ENCODE assay signal across 1 cellular context in genomic region chr7:131231381-131232220, GRCh38.
TF ChIP-seq lines count a peak whose summit lies in the region.

No MANE protein-coding gene starts in this region.

TF ChIP-seq in GM12878, 131 proteins besides CTCF, POLR2A, EP300 and RAD21 (continued from another document and continues in another):
- TF ChIP-seq, protein P1, sequence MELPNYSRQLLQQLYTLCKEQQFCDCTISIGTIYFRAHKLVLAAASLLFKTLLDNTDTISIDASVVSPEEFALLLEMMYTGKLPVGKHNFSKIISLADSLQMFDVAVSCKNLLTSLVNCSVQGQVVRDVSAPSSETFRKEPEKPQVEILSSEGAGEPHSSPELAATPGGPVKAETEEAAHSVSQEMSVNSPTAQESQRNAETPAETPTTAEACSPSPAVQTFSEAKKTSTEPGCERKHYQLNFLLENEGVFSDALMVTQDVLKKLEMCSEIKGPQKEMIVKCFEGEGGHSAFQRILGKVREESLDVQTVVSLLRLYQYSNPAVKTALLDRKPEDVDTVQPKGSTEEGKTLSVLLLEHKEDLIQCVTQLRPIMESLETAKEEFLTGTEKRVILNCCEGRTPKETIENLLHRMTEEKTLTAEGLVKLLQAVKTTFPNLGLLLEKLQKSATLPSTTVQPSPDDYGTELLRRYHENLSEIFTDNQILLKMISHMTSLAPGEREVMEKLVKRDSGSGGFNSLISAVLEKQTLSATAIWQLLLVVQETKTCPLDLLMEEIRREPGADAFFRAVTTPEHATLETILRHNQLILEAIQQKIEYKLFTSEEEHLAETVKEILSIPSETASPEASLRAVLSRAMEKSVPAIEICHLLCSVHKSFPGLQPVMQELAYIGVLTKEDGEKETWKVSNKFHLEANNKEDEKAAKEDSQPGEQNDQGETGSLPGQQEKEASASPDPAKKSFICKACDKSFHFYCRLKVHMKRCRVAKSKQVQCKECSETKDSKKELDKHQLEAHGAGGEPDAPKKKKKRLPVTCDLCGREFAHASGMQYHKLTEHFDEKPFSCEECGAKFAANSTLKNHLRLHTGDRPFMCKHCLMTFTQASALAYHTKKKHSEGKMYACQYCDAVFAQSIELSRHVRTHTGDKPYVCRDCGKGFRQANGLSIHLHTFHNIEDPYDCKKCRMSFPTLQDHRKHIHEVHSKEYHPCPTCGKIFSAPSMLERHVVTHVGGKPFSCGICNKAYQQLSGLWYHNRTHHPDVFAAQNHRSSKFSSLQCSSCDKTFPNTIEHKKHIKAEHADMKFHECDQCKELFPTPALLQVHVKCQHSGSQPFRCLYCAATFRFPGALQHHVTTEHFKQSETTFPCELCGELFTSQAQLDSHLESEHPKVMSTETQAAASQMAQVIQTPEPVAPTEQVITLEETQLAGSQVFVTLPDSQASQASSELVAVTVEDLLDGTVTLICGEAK (IDR thresholded peaks at IDR 0.05; ENCODE audit: borderline replicate concordance), result peak; percentile 53; the same call in 1 of the 2 replicates
- TF ChIP-seq NRF1 (conservative IDR thresholded peaks at IDR 0.05; ENCODE audit: low read depth, low read length), result no peak
- peak; percentile 85; the same call in 1 of the 2 replicates for TF ChIP-seq ZBED1 (IDR thresholded peaks at IDR 0.05; ENCODE audit: borderline replicate concordance)
- TF ChIP-seq ATF2 (IDR thresholded peaks at IDR 0.05; ENCODE audit: low read length), result peak; percentile 72; the same call in 1 of the 2 replicates
- TF ChIP-seq, protein P2, sequence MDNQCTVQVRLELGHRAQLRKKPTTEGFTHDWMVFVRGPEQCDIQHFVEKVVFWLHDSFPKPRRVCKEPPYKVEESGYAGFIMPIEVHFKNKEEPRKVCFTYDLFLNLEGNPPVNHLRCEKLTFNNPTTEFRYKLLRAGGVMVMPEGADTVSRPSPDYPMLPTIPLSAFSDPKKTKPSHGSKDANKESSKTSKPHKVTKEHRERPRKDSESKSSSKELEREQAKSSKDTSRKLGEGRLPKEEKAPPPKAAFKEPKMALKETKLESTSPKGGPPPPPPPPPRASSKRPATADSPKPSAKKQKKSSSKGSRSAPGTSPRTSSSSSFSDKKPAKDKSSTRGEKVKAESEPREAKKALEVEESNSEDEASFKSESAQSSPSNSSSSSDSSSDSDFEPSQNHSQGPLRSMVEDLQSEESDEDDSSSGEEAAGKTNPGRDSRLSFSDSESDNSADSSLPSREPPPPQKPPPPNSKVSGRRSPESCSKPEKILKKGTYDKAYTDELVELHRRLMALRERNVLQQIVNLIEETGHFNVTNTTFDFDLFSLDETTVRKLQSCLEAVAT (IDR thresholded peaks at IDR 0.05), result 0 out of 2 replicates have a peak, but pooled peaks have one; percentile 68
- no peak for TF ChIP-seq SIN3A (IDR thresholded peaks at IDR 0.05; ENCODE audit: low read depth, low read length)
- TF ChIP-seq PKNOX1 (IDR thresholded peaks at IDR 0.05), result peak; percentile 88
- TF ChIP-seq ZNF217 (IDR thresholded peaks at IDR 0.05), result no peak
- TF ChIP-seq NFYA (IDR thresholded peaks at IDR 0.05; ENCODE audit: borderline replicate concordance, low read depth, low read length), result no peak
- TF ChIP-seq SUPT20H (IDR thresholded peaks at IDR 0.05; ENCODE audit: borderline replicate concordance, control insufficient read depth, low read depth, low read length), result no peak
- no peak for TF ChIP-seq KDM1A (IDR thresholded peaks at IDR 0.05; ENCODE audit: borderline replicate concordance)
- TF ChIP-seq FOXK2 (IDR thresholded peaks at IDR 0.05), result no peak; the same call in 1 of the 2 replicates
- no peak for TF ChIP-seq KAT2A (conservative IDR thresholded peaks at IDR 0.05; ENCODE audit: control insufficient read depth, low read depth, low read length)
- TF ChIP-seq IRF4 (IDR thresholded peaks at IDR 0.05; ENCODE audit: low read depth, low read length), result peak; percentile 24; the same call in 1 of the 2 replicates
- TF ChIP-seq ZBTB33 (IDR thresholded peaks at IDR 0.05), result no peak
- no peak for TF ChIP-seq MTA3 (IDR thresholded peaks at IDR 0.05; ENCODE audit: borderline replicate concordance, low read length)
- TF ChIP-seq GATAD2B (conservative IDR thresholded peaks at IDR 0.05; ENCODE audit: low read depth), result no peak
- TF ChIP-seq BRCA1 (IDR thresholded peaks at IDR 0.05; ENCODE audit: low read depth, low read length), result no peak
- TF ChIP-seq TBL1XR1 (IDR thresholded peaks at IDR 0.05; ENCODE audit: low read depth, low read length), result peak; percentile 84
- no peak for TF ChIP-seq YBX1 (IDR thresholded peaks at IDR 0.05)
- TF ChIP-seq, protein P3, sequence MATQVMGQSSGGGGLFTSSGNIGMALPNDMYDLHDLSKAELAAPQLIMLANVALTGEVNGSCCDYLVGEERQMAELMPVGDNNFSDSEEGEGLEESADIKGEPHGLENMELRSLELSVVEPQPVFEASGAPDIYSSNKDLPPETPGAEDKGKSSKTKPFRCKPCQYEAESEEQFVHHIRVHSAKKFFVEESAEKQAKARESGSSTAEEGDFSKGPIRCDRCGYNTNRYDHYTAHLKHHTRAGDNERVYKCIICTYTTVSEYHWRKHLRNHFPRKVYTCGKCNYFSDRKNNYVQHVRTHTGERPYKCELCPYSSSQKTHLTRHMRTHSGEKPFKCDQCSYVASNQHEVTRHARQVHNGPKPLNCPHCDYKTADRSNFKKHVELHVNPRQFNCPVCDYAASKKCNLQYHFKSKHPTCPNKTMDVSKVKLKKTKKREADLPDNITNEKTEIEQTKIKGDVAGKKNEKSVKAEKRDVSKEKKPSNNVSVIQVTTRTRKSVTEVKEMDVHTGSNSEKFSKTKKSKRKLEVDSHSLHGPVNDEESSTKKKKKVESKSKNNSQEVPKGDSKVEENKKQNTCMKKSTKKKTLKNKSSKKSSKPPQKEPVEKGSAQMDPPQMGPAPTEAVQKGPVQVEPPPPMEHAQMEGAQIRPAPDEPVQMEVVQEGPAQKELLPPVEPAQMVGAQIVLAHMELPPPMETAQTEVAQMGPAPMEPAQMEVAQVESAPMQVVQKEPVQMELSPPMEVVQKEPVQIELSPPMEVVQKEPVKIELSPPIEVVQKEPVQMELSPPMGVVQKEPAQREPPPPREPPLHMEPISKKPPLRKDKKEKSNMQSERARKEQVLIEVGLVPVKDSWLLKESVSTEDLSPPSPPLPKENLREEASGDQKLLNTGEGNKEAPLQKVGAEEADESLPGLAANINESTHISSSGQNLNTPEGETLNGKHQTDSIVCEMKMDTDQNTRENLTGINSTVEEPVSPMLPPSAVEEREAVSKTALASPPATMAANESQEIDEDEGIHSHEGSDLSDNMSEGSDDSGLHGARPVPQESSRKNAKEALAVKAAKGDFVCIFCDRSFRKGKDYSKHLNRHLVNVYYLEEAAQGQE (IDR thresholded peaks at IDR 0.05; ENCODE audit: low read depth, low read length), result no peak
- TF ChIP-seq BCL3 (IDR thresholded peaks at IDR 0.05; ENCODE audit: borderline replicate concordance, insufficient read depth, low read depth, low read length, poor library complexity, severe bottlenecking), result no peak
- TF ChIP-seq STAT1 (conservative IDR thresholded peaks at IDR 0.05), result no peak
- 0 out of 2 replicates have a peak, but pooled peaks have one; percentile 53 for TF ChIP-seq YY1 (IDR thresholded peaks at IDR 0.05; ENCODE audit: low read depth, low read length)
- no peak for TF ChIP-seq MYB (IDR thresholded peaks at IDR 0.05; ENCODE audit: borderline replicate concordance, low read depth, low read length)
- TF ChIP-seq, protein P4, sequence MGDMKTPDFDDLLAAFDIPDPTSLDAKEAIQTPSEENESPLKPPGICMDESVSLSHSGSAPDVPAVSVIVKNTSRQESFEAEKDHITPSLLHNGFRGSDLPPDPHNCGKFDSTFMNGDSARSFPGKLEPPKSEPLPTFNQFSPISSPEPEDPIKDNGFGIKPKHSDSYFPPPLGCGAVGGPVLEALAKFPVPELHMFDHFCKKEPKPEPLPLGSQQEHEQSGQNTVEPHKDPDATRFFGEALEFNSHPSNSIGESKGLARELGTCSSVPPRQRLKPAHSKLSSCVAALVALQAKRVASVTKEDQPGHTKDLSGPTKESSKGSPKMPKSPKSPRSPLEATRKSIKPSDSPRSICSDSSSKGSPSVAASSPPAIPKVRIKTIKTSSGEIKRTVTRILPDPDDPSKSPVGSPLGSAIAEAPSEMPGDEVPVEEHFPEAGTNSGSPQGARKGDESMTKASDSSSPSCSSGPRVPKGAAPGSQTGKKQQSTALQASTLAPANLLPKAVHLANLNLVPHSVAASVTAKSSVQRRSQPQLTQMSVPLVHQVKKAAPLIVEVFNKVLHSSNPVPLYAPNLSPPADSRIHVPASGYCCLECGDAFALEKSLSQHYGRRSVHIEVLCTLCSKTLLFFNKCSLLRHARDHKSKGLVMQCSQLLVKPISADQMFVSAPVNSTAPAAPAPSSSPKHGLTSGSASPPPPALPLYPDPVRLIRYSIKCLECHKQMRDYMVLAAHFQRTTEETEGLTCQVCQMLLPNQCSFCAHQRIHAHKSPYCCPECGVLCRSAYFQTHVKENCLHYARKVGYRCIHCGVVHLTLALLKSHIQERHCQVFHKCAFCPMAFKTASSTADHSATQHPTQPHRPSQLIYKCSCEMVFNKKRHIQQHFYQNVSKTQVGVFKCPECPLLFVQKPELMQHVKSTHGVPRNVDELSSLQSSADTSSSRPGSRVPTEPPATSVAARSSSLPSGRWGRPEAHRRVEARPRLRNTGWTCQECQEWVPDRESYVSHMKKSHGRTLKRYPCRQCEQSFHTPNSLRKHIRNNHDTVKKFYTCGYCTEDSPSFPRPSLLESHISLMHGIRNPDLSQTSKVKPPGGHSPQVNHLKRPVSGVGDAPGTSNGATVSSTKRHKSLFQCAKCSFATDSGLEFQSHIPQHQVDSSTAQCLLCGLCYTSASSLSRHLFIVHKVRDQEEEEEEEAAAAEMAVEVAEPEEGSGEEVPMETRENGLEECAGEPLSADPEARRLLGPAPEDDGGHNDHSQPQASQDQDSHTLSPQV (IDR thresholded peaks at IDR 0.05), result no peak
- no peak for TF ChIP-seq ZSCAN29 (IDR thresholded peaks at IDR 0.05)
- TF ChIP-seq TARDBP (IDR thresholded peaks at IDR 0.05; ENCODE audit: borderline replicate concordance), result no peak
- no peak for TF ChIP-seq BMI1 (IDR thresholded peaks at IDR 0.05; ENCODE audit: borderline replicate concordance)
- TF ChIP-seq NFXL1 (IDR thresholded peaks at IDR 0.05; ENCODE audit: borderline replicate concordance), result no peak
- TF ChIP-seq CBFB (IDR thresholded peaks at IDR 0.05; ENCODE audit: low read depth), result peak; percentile 52; the same call in 1 of the 2 replicates
- peak; percentile 48 for TF ChIP-seq SP1 (IDR thresholded peaks at IDR 0.05; ENCODE audit: low read depth, low read length)
- peak; percentile 64; the same call in 1 of the 2 replicates for TF ChIP-seq CREB1 (IDR thresholded peaks at IDR 0.05; ENCODE audit: low read depth)
- no peak for TF ChIP-seq MYC (IDR thresholded peaks at IDR 0.05; ENCODE audit: insufficient read depth, insufficient read length, insufficient replicate concordance, low read length, severe bottlenecking)
- no peak for TF ChIP-seq MXI1 (IDR thresholded peaks at IDR 0.05; ENCODE audit: low read depth, low read length)
- peak; percentile 48; the same call in 1 of the 2 replicates for TF ChIP-seq PML (IDR thresholded peaks at IDR 0.05; ENCODE audit: low read length)
